21 cellular contexts compared by ENCODE assay signal in genomic region chr3:170440346-170440745, GRCh38. TPM values are rescaled to one million over a fixed set of nuclear protein-coding genes. Genes with fewer than 3 reads are reported as not detected.
DNase-seq lines count a peak whose midpoint lies in the region; ATAC-seq, FAIRE-seq and TF ChIP-seq lines count a peak whose summit lies in the region.
"Had no signal": no experiment of that assay in that cellular context is flagged by ENCODE, and none has a peak within 500 bp of the region (broad histone marks: within the 10 kb centered on the region; RNA-seq: fewer than 3 reads in every experiment).

No MANE protein-coding gene starts in this region.

- H3K4me1 ChIP-seq in mucosa of descending colon (ENCODE audit: low read depth) (no peaks in the 10 kb centered on the region), psoas muscle (no peaks in the 10 kb centered on the region)

- no peaks in the 10 kb centered on the region for H3K9me3 ChIP-seq in mucosa of descending colon
- H3K9me3 ChIP-seq in psoas muscle: no peaks in the 10 kb centered on the region
- H3K9me3 ChIP-seq: thoracic aorta had no signal

- intact Hi-C loops in dorsolateral prefrontal cortex (cut with DNase I): no loop called here
- intact Hi-C loops in mucosa of descending colon (cut with DNase I, micrococcal nuclease): no loop called here
- intact Hi-C loops in psoas muscle (cut with DNase I): no loop called here

- peak overlapping the region in 55 of 59 donors; percentile 2 to 98 (median 85) for H3K27ac ChIP-seq in dorsolateral prefrontal cortex
- no peak overlapping the region for H3K27ac ChIP-seq in psoas muscle
- H3K27ac ChIP-seq: hepatocyte, thoracic aorta had no signal

- no peak for FAIRE-seq in RCC 7860 (lab: Jason Lieb, UNC)
- FAIRE-seq: G401.6, GM12878, kidney, small intestine had no signal

- WGBS in psoas muscle, 3 donors: 93 to 97% (median 95%) methylated on average over 2 of the region's 2 CpGs

- TF ChIP-seq CTCF in dorsolateral prefrontal cortex (IDR thresholded peaks at IDR 0.05 in 54 of 56, conservative IDR thresholded peaks at IDR 0.05 in 2 of 56; ENCODE audit: low read depth in 1 of 56, partially characterized antibody in 56 of 56): no peak
- TF ChIP-seq CTCF in mucosa of descending colon (IDR thresholded peaks at IDR 0.05): no peak
- no peak for TF ChIP-seq CTCF in psoas muscle (IDR thresholded peaks at IDR 0.05)

- H3K27me3 ChIP-seq in dorsolateral prefrontal cortex: no peaks in the 10 kb centered on the region
- no peaks in the 10 kb centered on the region for H3K27me3 ChIP-seq in psoas muscle (ENCODE audit: insufficient read depth in 3 of 3, low read length in 2 of 3)
- H3K27me3 ChIP-seq: hepatocyte had no signal

- no peak overlapping the region for H3K4me3 ChIP-seq in dorsolateral prefrontal cortex
- H3K4me3 ChIP-seq in mucosa of descending colon: no peak overlapping the region
- no peak overlapping the region for H3K4me3 ChIP-seq in psoas muscle
- H3K4me3 ChIP-seq: GM12878, hepatocyte, thoracic aorta had no signal

- no peaks in the 10 kb centered on the region for H3K36me3 ChIP-seq in mucosa of descending colon (ENCODE audit: low read depth)
- no peaks in the 10 kb centered on the region for H3K36me3 ChIP-seq in psoas muscle (ENCODE audit: insufficient read depth in 1 of 2, low read depth in 1 of 2)
- H3K36me3 ChIP-seq: thoracic aorta had no signal

- ATAC-seq in mucosa of descending colon (peak; percentile 51), GM18868 (IDR thresholded peaks at IDR 0.05; ENCODE audit: unreplicated experiment) (no peak), psoas muscle (no peak)
- ATAC-seq: GM12878, natural killer cell had no signal

- DNase-seq in ELR (ENCODE audit: low read depth) (peak; percentile 75), RCC 7860 (ENCODE audit: low spot score) (peak; percentile 51), dorsolateral prefrontal cortex (no peak), mucosa of descending colon (no peak), psoas muscle (no peak), NCI-H524 treated with DMSO at 0.1 percent for 48 hours (lab: John Stamatoyannopoulos, UW) (no peak), H4 (ENCODE audit: low spot score) (no peak)
- DNase-seq: activated CD4-positive, alpha-beta T cell treated with anti-CD3 and anti-CD28 coated beads, Interleukin-2, amount 50 U/mL, for 48 hours; activated naive CD4-positive, alpha-beta T cell treated with anti-CD3 and anti-CD28 coated beads, Interleukin-2, amount 50 U/mL, for 16 hours; activated T-cell treated with anti-CD3 and anti-CD28 coated beads, Interleukin-2, amount 50 U/mL, for 1 hour; COR-L47; kidney; natural killer cell; NCI-H146; small intestine; stimulated activated CD4-positive, alpha-beta T cell treated with anti-CD3 and anti-CD28 coated beads, Interleukin-4, amount 100 ng/mL, for 24 hours had no signal

RNA-seq across cellular contexts. Expression of gene CLDN11, which starts 21.7 kb away (rescaled TPM):
- 1,000 to 10,000 TPM in 1 of 120 experiments, 100 to 1,000 TPM in 95, 10 to 100 TPM in 24; 24.4 to 1,165 (median 178) TPM for total RNA-seq in dorsolateral prefrontal cortex
- 10 to 100 TPM in 1 of 3 donors, 1 to 10 TPM in 2; 2.8 to 15.9 (median 5.9) TPM for total RNA-seq in mucosa of descending colon
- total RNA-seq in psoas muscle: 1 to 10 TPM; 1.5 to 3.0 (median 2.1) TPM
- polyA plus RNA-seq in psoas muscle: 1 to 10 TPM; 1.3 to 2.8 (median 1.7) TPM
- total RNA-seq in H4 (2014; rRNA removed; shearing (Covaris generic)): 0.06 TPM in 1 of 2 replicates, not detected in the other
- polyA plus RNA-seq: GM12878 had no signal

Comparison
In these comparisons a context has a peak if more than half of its experiments do, and no peak if none do; other contexts are left out.
1. DNase-seq: peak in ELR (single experiment) and RCC 7860 (single experiment); none in dorsolateral prefrontal cortex (0 of 10), mucosa of descending colon (0 of 3), psoas muscle (0 of 2), NCI-H524 treated with DMSO at 0.1 percent for 48 hours (single experiment) and H4 (single experiment).